ENCODE assay signal across 34 cellular contexts in genomic region chr5:125555591-125555990, GRCh38.
"Had no signal": no experiment of that assay in that cellular context is flagged by ENCODE, and none has a peak within 500 bp of the region (broad histone marks: within the 10 kb centered on the region; RNA-seq: fewer than 3 reads in every experiment).

No MANE protein-coding gene starts in this region.

- H3K4me1 Mint-ChIP-seq: activated B cell treated with CpG ODN at 0.5 μM for 24 hours; activated CD4-positive, alpha-beta T cell treated with anti-CD3 and anti-CD28 coated beads, Interleukin-2, amount 10 ng/mL, durations not matched to agents 24 days and 14 days; activated naive CD8-positive, alpha-beta T cell treated with anti-CD3 and anti-CD28 coated beads for 36 hours; activated T-helper 17 cell treated with anti-CD3 and anti-CD28 coated beads, Interleukin-2, amount 50 U/mL, for 72 hours had no signal

- DNase-seq: activated B cell treated with CpG ODN at 0.5 μM for 24 hours; activated CD4-positive, alpha-beta memory T cell treated with anti-CD3 and anti-CD28 coated beads for 36 hours; activated CD4-positive, alpha-beta T cell treated with anti-CD3 and anti-CD28 coated beads for 4 hours; activated CD4-positive, alpha-beta T cell treated with anti-CD3 and anti-CD28 coated beads, Interleukin-2, amount 10 ng/mL, durations not matched to agents 24 days and 14 days; activated CD4-positive, alpha-beta T cell treated with anti-CD3 and anti-CD28 coated beads, Interleukin-2, amount 50 U/mL, for 1 hour; activated CD4-positive, alpha-beta T cell treated with anti-CD3 and anti-CD28 coated beads, Interleukin-2, amount 50 U/mL, for 4 hours; activated CD4-positive, CD25-positive, alpha-beta regulatory T cell treated with anti-CD3 and anti-CD28 coated beads, Interleukin-2, amount 50 U/mL, for 72 hours; activated CD8-positive, alpha-beta memory T cell treated with anti-CD3 and anti-CD28 coated beads, Interleukin-2, amount 50 U/mL, for 4 hours; activated CD8-positive, alpha-beta T cell treated with anti-CD3 and anti-CD28 coated beads for 36 hours; activated effector memory CD4-positive, alpha-beta T cell treated with anti-CD3 and anti-CD28 coated beads, Interleukin-2, amount 50 U/mL, for 16 hours; activated gamma-delta T cell treated with Interleukin-2 at 50 U/mL for 16 hours; activated naive CD4-positive, alpha-beta T cell; activated naive CD4-positive, alpha-beta T cell treated with anti-CD3 and anti-CD28 coated beads for 36 hours; activated naive CD4-positive, alpha-beta T cell treated with anti-CD3 and anti-CD28 coated beads, Interleukin-2, amount 50 U/mL, for 16 hours; activated naive CD8-positive, alpha-beta T cell treated with anti-CD3 and anti-CD28 coated beads for 36 hours; activated T-cell treated with anti-CD3 and anti-CD28 coated beads for 4 hours; activated T-cell treated with anti-CD3 and anti-CD28 coated beads, Interleukin-2, amount 50 U/mL, for 1 hour; activated T-cell treated with anti-CD3 and anti-CD28 coated beads, Interleukin-2, amount 50 U/mL, for 4 hours; activated T-cell treated with anti-CD3 and anti-CD28 coated beads, Interleukin-2, amount 50 U/mL, for 72 hours; adrenal gland; amniotic stem cell; aorta; body of pancreas; brain microvascular endothelial cell; central memory CD4-positive, alpha-beta T cell; T-helper 2 cell; T-helper 9 cell had no signal

- H3K27ac ChIP-seq: adrenal gland, body of pancreas, brain microvascular endothelial cell, breast epithelium, VCaP had no signal

- H3K27ac Mint-ChIP-seq: activated B cell treated with CpG ODN at 0.5 μM for 24 hours; activated CD4-positive, alpha-beta memory T cell treated with anti-CD3 and anti-CD28 coated beads for 36 hours; activated CD4-positive, alpha-beta T cell treated with anti-CD3 and anti-CD28 coated beads, Interleukin-2, amount 10 ng/mL, durations not matched to agents 24 days and 14 days; activated CD8-positive, alpha-beta T cell treated with anti-CD3 and anti-CD28 coated beads for 36 hours; activated naive CD4-positive, alpha-beta T cell treated with anti-CD3 and anti-CD28 coated beads for 36 hours; activated naive CD4-positive, alpha-beta T cell treated with anti-CD3 and anti-CD28 coated beads, Interleukin-2, amount 50 U/mL, for 72 hours; activated naive CD8-positive, alpha-beta T cell treated with anti-CD3 and anti-CD28 coated beads for 36 hours; activated T-cell treated with anti-CD3 and anti-CD28 coated beads, Interleukin-2, amount 50 U/mL, for 72 hours; activated T-helper 1 cell treated with anti-CD3 and anti-CD28 coated beads, Interleukin-12 subunit alpha, Interleukin-12 subunit beta, Interleukin-2, Interleukin-4 antibody, amounts not matched to agents 30 ng/mL and 10 ng/mL and 1 ng/mL, durations not matched to agents 14 hours and 24 hours and 36 hours; activated T-helper 17 cell treated with anti-CD3 and anti-CD28 coated beads, Interleukin-2, amount 50 U/mL, for 72 hours; T-helper 1 cell treated with Interleukin-12 subunit alpha and Interleukin-12 subunit beta and Interleukin-4 antibody, amounts not matched to agents 30 μg/mL and 1 μg/mL, for 36 hours; T-helper 2 cell treated with Interferon-gamma antibody and Interleukin-4, amounts not matched to agents 5 μg/mL and 100 μg/mL, for 36 hours had no signal

- H3K4me3 ChIP-seq: adrenal gland, body of pancreas, breast epithelium had no signal

- ATAC-seq: activated CD8-positive, alpha-beta T cell treated with anti-CD3 and anti-CD28 coated beads for 36 hours; activated naive CD4-positive, alpha-beta T cell treated with anti-CD3 and anti-CD28 coated beads, Interleukin-2, amount 50 U/mL, for 72 hours; activated T-cell treated with anti-CD3 and anti-CD28 coated beads, Interleukin-2, amount 50 U/mL, for 4 hours; activated T-cell treated with anti-CD3 and anti-CD28 coated beads, Interleukin-2, amount 50 U/mL, for 72 hours; activated T-helper 17 cell treated with anti-CD3 and anti-CD28 coated beads, Interleukin-2, amount 50 U/mL, for 72 hours; body of pancreas had no signal

- H3K9me3 ChIP-seq: adrenal gland, body of pancreas, breast epithelium had no signal

- H3K36me3 ChIP-seq: adrenal gland, brain microvascular endothelial cell, breast epithelium had no signal

- H3K9me3 Mint-ChIP-seq: activated B cell treated with CpG ODN at 0.5 μM for 24 hours; activated CD8-positive, alpha-beta T cell treated with anti-CD3 and anti-CD28 coated beads for 36 hours; activated naive CD8-positive, alpha-beta T cell treated with anti-CD3 and anti-CD28 coated beads for 36 hours; activated T-helper 1 cell treated with anti-CD3 and anti-CD28 coated beads, Interleukin-12 subunit alpha, Interleukin-12 subunit beta, Interleukin-2, Interleukin-4 antibody, amounts not matched to agents 30 ng/mL and 10 ng/mL and 1 ng/mL, durations not matched to agents 14 hours and 24 hours and 36 hours had no signal

- H3K4me1 ChIP-seq: breast epithelium had no signal

- H3K27me3 Mint-ChIP-seq: activated B cell treated with CpG ODN at 0.5 μM for 24 hours; activated CD4-positive, alpha-beta memory T cell treated with anti-CD3 and anti-CD28 coated beads for 36 hours; activated CD4-positive, alpha-beta T cell treated with anti-CD3 and anti-CD28 coated beads, Interleukin-2, amount 10 ng/mL, durations not matched to agents 24 days and 14 days; activated CD8-positive, alpha-beta T cell treated with anti-CD3 and anti-CD28 coated beads for 36 hours; activated naive CD8-positive, alpha-beta T cell treated with anti-CD3 and anti-CD28 coated beads for 36 hours; activated T-helper 17 cell treated with anti-CD3 and anti-CD28 coated beads, Interleukin-2, amount 50 U/mL, for 72 hours had no signal

- H3K36me3 Mint-ChIP-seq: activated CD4-positive, alpha-beta memory T cell treated with anti-CD3 and anti-CD28 coated beads for 36 hours; activated naive CD4-positive, alpha-beta T cell treated with anti-CD3 and anti-CD28 coated beads, Interleukin-2, amount 50 U/mL, for 72 hours; activated naive CD8-positive, alpha-beta T cell treated with anti-CD3 and anti-CD28 coated beads for 36 hours had no signal

- H3K4me3 Mint-ChIP-seq: activated B cell treated with CpG ODN at 0.5 μM for 24 hours; activated CD4-positive, alpha-beta memory T cell treated with anti-CD3 and anti-CD28 coated beads for 36 hours; activated CD4-positive, alpha-beta T cell treated with anti-CD3 and anti-CD28 coated beads, Interleukin-2, amount 10 ng/mL, durations not matched to agents 24 days and 14 days; activated CD8-positive, alpha-beta T cell treated with anti-CD3 and anti-CD28 coated beads for 36 hours; activated naive CD4-positive, alpha-beta T cell treated with anti-CD3 and anti-CD28 coated beads for 36 hours; activated naive CD8-positive, alpha-beta T cell treated with anti-CD3 and anti-CD28 coated beads for 36 hours; activated T-cell treated with anti-CD3 and anti-CD28 coated beads, Interleukin-2, amount 50 U/mL, for 4 hours; activated T-cell treated with anti-CD3 and anti-CD28 coated beads, Interleukin-2, amount 50 U/mL, for 72 hours; activated T-helper 1 cell treated with anti-CD3 and anti-CD28 coated beads, Interleukin-12 subunit alpha, Interleukin-12 subunit beta, Interleukin-2, Interleukin-4 antibody, amounts not matched to agents 30 ng/mL and 10 ng/mL and 1 ng/mL, durations not matched to agents 14 hours and 24 hours and 36 hours; activated T-helper 17 cell treated with anti-CD3 and anti-CD28 coated beads, Interleukin-2, amount 50 U/mL, for 72 hours; T-helper 1 cell treated with Interleukin-12 subunit alpha and Interleukin-12 subunit beta and Interleukin-4 antibody, amounts not matched to agents 30 μg/mL and 1 μg/mL, for 36 hours; T-helper 2 cell treated with Interferon-gamma antibody and Interleukin-4, amounts not matched to agents 5 μg/mL and 100 μg/mL, for 36 hours had no signal
